18 cellular contexts compared by ENCODE assay signal in genomic region chr1:48882020-48882419, GRCh38.
DNase-seq lines count a peak whose midpoint lies in the region; ATAC-seq and TF ChIP-seq lines count a peak whose summit lies in the region.
"Had no signal": no experiment of that assay in that cellular context is flagged by ENCODE, and none has a peak within 500 bp of the region (broad histone marks: within the 10 kb centered on the region; RNA-seq: fewer than 3 reads in every experiment).

No MANE protein-coding gene starts in this region.

- ATAC-seq in esophagus mucosa: peak; percentile 84
- no peak for ATAC-seq in stimulated activated naive B cell treated with anti-CD40 and anti-IgM and Interleukin-4, amounts not matched to agents 10 μg/mL and 1 μg/mL and 100 μg/mL, for 72 hours (replicated peaks)
- ATAC-seq: A549; CD8-positive, alpha-beta T cell had no signal

- H3K4me3 Mint-ChIP-seq in activated CD4-positive, alpha-beta T cell treated with anti-CD3 and anti-CD28 coated beads, Interleukin-2, amount 10 ng/mL, durations not matched to agents 24 days and 14 days: no peak overlapping the region
- no peak overlapping the region for H3K4me3 Mint-ChIP-seq in H9
- no peak overlapping the region for H3K4me3 Mint-ChIP-seq in stimulated activated naive B cell treated with anti-CD40 and anti-IgM and Interleukin-4, amounts not matched to agents 10 μg/mL and 1 μg/mL and 100 μg/mL, for 72 hours
- H3K4me3 Mint-ChIP-seq: B cell; CD4-positive, alpha-beta T cell; CD8-positive, alpha-beta T cell had no signal

- H3K9ac ChIP-seq in mesendoderm (ENCODE audit: low read length): no peak overlapping the region
- no peak overlapping the region for H3K9ac ChIP-seq in H9 (ENCODE audit: extremely low read depth, insufficient read length, low read length)
- H3K9ac ChIP-seq: BLaER1 treated with 17β-estradiol and CSF1 and Interleukin-3, amounts not matched to agents 10 nM and 100 nM had no signal

- H2BK120ac ChIP-seq in mesendoderm (ENCODE audit: low read depth, low read length) (no peak overlapping the region), H9 (ENCODE audit: low read depth, low read length, poor library complexity, severe bottlenecking) (no peak overlapping the region)

- H3K4ac ChIP-seq in mesendoderm (ENCODE audit: low read depth, low read length): no peak overlapping the region
- no peak overlapping the region for H3K4ac ChIP-seq in H9 (ENCODE audit: low read depth, low read length)

- no peak overlapping the region for H3K23ac ChIP-seq in mesendoderm (ENCODE audit: low read length)
- no peak overlapping the region for H3K23ac ChIP-seq in H9 (ENCODE audit: insufficient read length, low read depth, low read length)

- H3K18ac ChIP-seq in mesendoderm (ENCODE audit: low read length): peak overlapping the region; percentile 60
- H3K18ac ChIP-seq in H9 (ENCODE audit: insufficient read length, low read depth, low read length): no peak overlapping the region

- no peak overlapping the region for H3K4me2 ChIP-seq in mesendoderm (ENCODE audit: low read length)
- no peak overlapping the region for H3K4me2 ChIP-seq in H9 (ENCODE audit: insufficient read depth, insufficient read length, low read length)
- H3K4me2 ChIP-seq: A549; BLaER1 treated with 17β-estradiol and CSF1 and Interleukin-3, amounts not matched to agents 10 nM and 100 nM had no signal

- no peak overlapping the region for H4K91ac ChIP-seq in H9 (ENCODE audit: insufficient read length, low read depth, low read length)

- no peak overlapping the region for H3K27ac Mint-ChIP-seq in activated CD4-positive, alpha-beta T cell treated with anti-CD3 and anti-CD28 coated beads, Interleukin-2, amount 10 ng/mL, durations not matched to agents 24 days and 14 days
- H3K27ac Mint-ChIP-seq in H9: peak overlapping the region in 1 of 3 experiments; percentile 79; a peak in 1 of 7 replicates
- H3K27ac Mint-ChIP-seq in stimulated activated naive B cell treated with anti-CD40 and anti-IgM and Interleukin-4, amounts not matched to agents 10 μg/mL and 1 μg/mL and 100 μg/mL, for 72 hours: no peak overlapping the region
- H3K27ac Mint-ChIP-seq: B cell; CD4-positive, alpha-beta T cell; CD8-positive, alpha-beta T cell had no signal

- H3K79me2 ChIP-seq in mesendoderm (ENCODE audit: control insufficient read depth, insufficient read depth, low read length) (no peaks in the 10 kb centered on the region), H9 (ENCODE audit: insufficient read depth, low read length) (0 out of 2 replicates have a peak, but pooled peaks cover 1% of the 10 kb centered on the region)

- no peaks in the 10 kb centered on the region for H3K23me2 ChIP-seq in H9 (ENCODE audit: insufficient read length, low read depth, low read length, poor library complexity, severe bottlenecking)

- TF ChIP-seq CTCF in H9 (conservative IDR thresholded peaks at IDR 0.05): no peak

- H3K79me1 ChIP-seq in mesendoderm (ENCODE audit: low read length) (no peaks in the 10 kb centered on the region), H9 (ENCODE audit: insufficient read depth, low read depth, low read length, poor library complexity, severe bottlenecking) (no peaks in the 10 kb centered on the region)

- H4K8ac ChIP-seq in mesendoderm (ENCODE audit: low read depth, low read length): no peak overlapping the region
- H4K8ac ChIP-seq in H9 (replicated peaks; ENCODE audit: insufficient read length, low read depth, low read length): no peak overlapping the region

- H2AFZ ChIP-seq in H9 (ENCODE audit: low read length): no peak overlapping the region

- H2BK15ac ChIP-seq in mesendoderm (replicated peaks; ENCODE audit: low read depth) (no peak overlapping the region), H9 (ENCODE audit: low read depth, low read length) (no peak overlapping the region)

- H3K27me3 ChIP-seq in mesendoderm (ENCODE audit: insufficient read depth, low read length, poor library complexity): no peaks in the 10 kb centered on the region
- no peaks in the 10 kb centered on the region for H3K27me3 ChIP-seq in H9 (ENCODE audit: insufficient read depth, low read length)
- H3K27me3 ChIP-seq: BLaER1 treated with 17β-estradiol and CSF1 and Interleukin-3, amounts not matched to agents 10 nM and 100 nM had no signal

- H2BK5ac ChIP-seq in mesendoderm (ENCODE audit: low read length): no peak overlapping the region
- no peak overlapping the region for H2BK5ac ChIP-seq in H9 (ENCODE audit: insufficient read length, low read length)

- H3K56ac ChIP-seq in mesendoderm (ENCODE audit: low read length) (no peak overlapping the region), H9 (ENCODE audit: insufficient read length, low read depth, low read length) (no peak overlapping the region)

- no peak overlapping the region for H3K4me3 ChIP-seq in mesendoderm (ENCODE audit: low read length)
- H3K4me3 ChIP-seq: A549; BLaER1 treated with 17β-estradiol and CSF1 and Interleukin-3, amounts not matched to agents 10 nM and 100 nM had no signal

- H4K5ac ChIP-seq in mesendoderm (ENCODE audit: low read length) (no peak overlapping the region), H9 (ENCODE audit: insufficient read length, low read depth, low read length) (no peak overlapping the region)

- peak; percentile 34 for DNase-seq in activated CD4-positive, alpha-beta T cell treated with anti-CD3 and anti-CD28 coated beads, Interleukin-2, amount 10 ng/mL, durations not matched to agents 24 days and 14 days
- DNase-seq in activated CD4-positive, alpha-beta T cell treated with anti-CD3 and anti-CD28 coated beads for 1 hour: no peak
- DNase-seq in mesendoderm: no peak
- no peak for DNase-seq in H9
- no peak for DNase-seq in stimulated activated naive B cell treated with anti-CD40 and anti-IgM and Interleukin-4, amounts not matched to agents 10 μg/mL and 1 μg/mL and 100 μg/mL, for 72 hours
- DNase-seq: AML-193; Caco-2; Calu3; CD4-positive, alpha-beta T cell; CD8-positive, alpha-beta T cell; DMS79 treated with DMSO at 0.1 percent for 48 hours; GF-D8 had no signal

- H4K20me1 ChIP-seq in H9 (ENCODE audit: control insufficient read depth, insufficient read depth, insufficient read length): no peaks in the 10 kb centered on the region
- H4K20me1 ChIP-seq: BLaER1 treated with 17β-estradiol and CSF1 and Interleukin-3, amounts not matched to agents 10 nM and 100 nM had no signal

- no peak overlapping the region for H3K14ac ChIP-seq in H9 (ENCODE audit: insufficient read depth, low read length)

- H3T11ph ChIP-seq in H9 (ENCODE audit: low read length): no peak overlapping the region

- H3K4me1 ChIP-seq in mesendoderm (ENCODE audit: control insufficient read depth, low read depth, low read length): no peaks in the 10 kb centered on the region
- no peaks in the 10 kb centered on the region for H3K4me1 ChIP-seq in H9 (ENCODE audit: insufficient read depth, low read length)
- H3K4me1 ChIP-seq: Caco-2 had no signal

- no peaks in the 10 kb centered on the region for H3K4me1 Mint-ChIP-seq in activated CD4-positive, alpha-beta T cell treated with anti-CD3 and anti-CD28 coated beads, Interleukin-2, amount 10 ng/mL, durations not matched to agents 24 days and 14 days
- peaks cover 8 to 15% of the 10 kb centered on the region in 2 experiments for H3K4me1 Mint-ChIP-seq in H9
- H3K4me1 Mint-ChIP-seq in stimulated activated naive B cell treated with anti-CD40 and anti-IgM and Interleukin-4, amounts not matched to agents 10 μg/mL and 1 μg/mL and 100 μg/mL, for 72 hours: no peaks in the 10 kb centered on the region
- H3K4me1 Mint-ChIP-seq: B cell had no signal

- no peaks in the 10 kb centered on the region for H3K36me3 ChIP-seq in mesendoderm (ENCODE audit: control insufficient read depth, insufficient read depth, low read length)
- H3K36me3 ChIP-seq: BLaER1 treated with 17β-estradiol and CSF1 and Interleukin-3, amounts not matched to agents 10 nM and 100 nM had no signal

- no peaks in the 10 kb centered on the region for H3K36me3 Mint-ChIP-seq in activated CD4-positive, alpha-beta T cell treated with anti-CD3 and anti-CD28 coated beads, Interleukin-2, amount 10 ng/mL, durations not matched to agents 24 days and 14 days (ENCODE audit: low read depth)
- H3K36me3 Mint-ChIP-seq in H9 (ENCODE audit: insufficient read depth in 1 of 3, low read depth in 3 of 3): no peaks in the 10 kb centered on the region
- H3K36me3 Mint-ChIP-seq in stimulated activated naive B cell treated with anti-CD40 and anti-IgM and Interleukin-4, amounts not matched to agents 10 μg/mL and 1 μg/mL and 100 μg/mL, for 72 hours: no peaks in the 10 kb centered on the region
- H3K36me3 Mint-ChIP-seq: CD8-positive, alpha-beta T cell had no signal

- intact Hi-C loops in activated CD4-positive, alpha-beta T cell treated with anti-CD3 and anti-CD28 coated beads, Interleukin-2, amount 10 ng/mL, durations not matched to agents 24 days and 14 days (cut with micrococcal nuclease): no loop called here

- no peaks in the 10 kb centered on the region for H3K9me3 Mint-ChIP-seq in activated CD4-positive, alpha-beta T cell treated with anti-CD3 and anti-CD28 coated beads, Interleukin-2, amount 10 ng/mL, durations not matched to agents 24 days and 14 days
- H3K9me3 Mint-ChIP-seq in H9: no peaks in the 10 kb centered on the region; a peak in 1 of 5 replicates
- H3K9me3 Mint-ChIP-seq in stimulated activated naive B cell treated with anti-CD40 and anti-IgM and Interleukin-4, amounts not matched to agents 10 μg/mL and 1 μg/mL and 100 μg/mL, for 72 hours: no peaks in the 10 kb centered on the region
- H3K9me3 Mint-ChIP-seq: CD4-positive, alpha-beta T cell; CD8-positive, alpha-beta T cell had no signal

- H3K27me3 Mint-ChIP-seq in activated CD4-positive, alpha-beta T cell treated with anti-CD3 and anti-CD28 coated beads, Interleukin-2, amount 10 ng/mL, durations not matched to agents 24 days and 14 days: peaks cover 3% of the 10 kb centered on the region
- H3K27me3 Mint-ChIP-seq in H9 (ENCODE audit: low read depth): no peaks in the 10 kb centered on the region; the same call in 1 of the 2 replicates
- H3K27me3 Mint-ChIP-seq in stimulated activated naive B cell treated with anti-CD40 and anti-IgM and Interleukin-4, amounts not matched to agents 10 μg/mL and 1 μg/mL and 100 μg/mL, for 72 hours: no peaks in the 10 kb centered on the region

- H3K27ac ChIP-seq in mesendoderm (ENCODE audit: low read depth, low read length): no peak overlapping the region
- no peak overlapping the region for H3K27ac ChIP-seq in H9 (ENCODE audit: insufficient read length, low read depth, low read length)
- H3K27ac ChIP-seq: 22Rv1; A549; BLaER1 treated with 17β-estradiol and CSF1 and Interleukin-3, amounts not matched to agents 10 nM and 100 nM; C4-2B had no signal

- H2AK5ac ChIP-seq in mesendoderm (ENCODE audit: low read length): no peak overlapping the region
- no peak overlapping the region for H2AK5ac ChIP-seq in H9 (ENCODE audit: insufficient read length, low read length)

- H2BK20ac ChIP-seq in H9 (ENCODE audit: low read depth, low read length, poor library complexity, severe bottlenecking): no peak overlapping the region

- H3K9me3 ChIP-seq in H9 (ENCODE audit: control insufficient read depth, low read depth, low read length): no peaks in the 10 kb centered on the region
- H3K9me3 ChIP-seq: A549, Caco-2 had no signal

- no peak overlapping the region for H2BK12ac ChIP-seq in H9 (ENCODE audit: insufficient read length, low read depth, low read length)
